ENCODE assay signal across 8 cellular contexts in genomic region chr5:74579215-74579614, GRCh38.
DNase-seq lines count a peak whose midpoint lies in the region; ATAC-seq and TF ChIP-seq lines count a peak whose summit lies in the region.

No MANE protein-coding gene starts in this region.

- H3K4ac ChIP-seq in trophoblast cell (ENCODE audit: low read depth, low read length), result no peak overlapping the region

- no peak overlapping the region for H3K4me2 ChIP-seq in trophoblast cell (ENCODE audit: low read length)

- H3K4me1 Mint-ChIP-seq in nephron progenitor cell, result peaks cover 13% of the 10 kb centered on the region

- H3K36me3 Mint-ChIP-seq in nephron progenitor cell (ENCODE audit: low read depth), result no peaks in the 10 kb centered on the region

- no peak overlapping the region for H3K23ac ChIP-seq in trophoblast cell (ENCODE audit: low read length)

- intact Hi-C loops in prostate gland (cut with DNase I), result no loop called here

- TF ChIP-seq CTCF in nephron progenitor cell (IDR thresholded peaks at IDR 0.05) (no peak), prostate gland (IDR thresholded peaks at IDR 0.05) (no peak)

- no CpG with 5 or more reads among the region's 9 CpGs for WGBS in trophoblast cell (ENCODE audit: extremely low coverage, insufficient coverage, insufficient read length)
- 88% methylated on average over 9 of the region's 9 CpGs for WGBS in prostate gland

- H2AFZ ChIP-seq in trophoblast cell (ENCODE audit: insufficient read depth, low read length, poor library complexity), result no peak overlapping the region

- no peaks in the 10 kb centered on the region for H3K36me3 ChIP-seq in trophoblast cell (ENCODE audit: control insufficient read depth in 1 of 2, insufficient read depth in 2 of 2, low read length in 2 of 2)
- no peaks in the 10 kb centered on the region for H3K36me3 ChIP-seq in prostate gland

- DNase-seq in activated CD8-positive, alpha-beta memory T cell treated with anti-CD3 and anti-CD28 coated beads for 48 hours (ENCODE audit: low read depth in 2 of 3, low spot score in 2 of 3), result peak in 2 of 3 experiments; percentile 20 to 37
- DNase-seq in trophoblast cell, result no peak
- no peak for DNase-seq in dedifferentiated amniotic fluid mesenchymal stem cell (ENCODE audit: extremely low spot score)
- no peak for DNase-seq in nephron progenitor cell
- DNase-seq in Ammon's horn (ENCODE audit: low spot score), result no peak
- DNase-seq in prostate gland (ENCODE audit: low spot score), result no peak

- H3K4me1 ChIP-seq in trophoblast cell (ENCODE audit: control insufficient read depth in 1 of 2, insufficient read depth in 2 of 2, low read length in 2 of 2), result peaks cover 16% of the 10 kb centered on the region in 2 experiments
- no peaks in the 10 kb centered on the region for H3K4me1 ChIP-seq in prostate gland (replicated peaks)

- no peaks in the 10 kb centered on the region for H3K27me3 ChIP-seq in trophoblast cell (ENCODE audit: insufficient read depth, low read length)
- no peaks in the 10 kb centered on the region for H3K27me3 ChIP-seq in prostate gland (replicated peaks; ENCODE audit: insufficient read depth)

- no peak overlapping the region for H3K27ac Mint-ChIP-seq in nephron progenitor cell

- no peak overlapping the region for H4K12ac ChIP-seq in trophoblast cell (ENCODE audit: low read depth, low read length)

- no peak overlapping the region for H2BK5ac ChIP-seq in trophoblast cell (ENCODE audit: low read depth, low read length, poor library complexity)

- H3K9ac ChIP-seq in trophoblast cell (ENCODE audit: low read length), result no peak overlapping the region

- peaks cover 24% of the 10 kb centered on the region for H3K79me1 ChIP-seq in trophoblast cell (ENCODE audit: low read length)

- TF ChIP-seq POLR2A in prostate gland (IDR thresholded peaks at IDR 0.05), result no peak

- no peak overlapping the region for H3K27ac ChIP-seq in trophoblast cell (ENCODE audit: low read depth, low read length)
- no peak overlapping the region for H3K27ac ChIP-seq in prostate gland

- H2BK120ac ChIP-seq in trophoblast cell (ENCODE audit: insufficient read depth, low read length, poor library complexity), result no peak overlapping the region

- no peak overlapping the region for H4K8ac ChIP-seq in trophoblast cell (ENCODE audit: low read depth, low read length)

- H3K18ac ChIP-seq in trophoblast cell (ENCODE audit: low read length), result no peak overlapping the region

- no peaks in the 10 kb centered on the region for H3K79me2 ChIP-seq in trophoblast cell (ENCODE audit: control insufficient read depth, insufficient read depth, low read length, poor library complexity)

- peaks cover 4% of the 10 kb centered on the region for H3K27me3 Mint-ChIP-seq in nephron progenitor cell (ENCODE audit: low read depth, poor library complexity)

- no peak overlapping the region for H4K91ac ChIP-seq in trophoblast cell (ENCODE audit: low read depth, low read length)

- peak overlapping the region; percentile 95 for H2BK12ac ChIP-seq in trophoblast cell (ENCODE audit: low read length)

- H2AK5ac ChIP-seq in trophoblast cell (ENCODE audit: low read length), result no peak overlapping the region

- no peaks in the 10 kb centered on the region for H3K9me3 Mint-ChIP-seq in nephron progenitor cell

- H3K4me3 Mint-ChIP-seq in nephron progenitor cell, result no peak overlapping the region

- no peak overlapping the region for H3K14ac ChIP-seq in trophoblast cell (ENCODE audit: low read length)

- H3K9me3 ChIP-seq in trophoblast cell (ENCODE audit: insufficient read depth, low read depth, low read length) (no peaks in the 10 kb centered on the region), prostate gland (no peaks in the 10 kb centered on the region)

- peak; percentile 67 for ATAC-seq in GM19467 (IDR thresholded peaks at IDR 0.05; ENCODE audit: unreplicated experiment)
- peak; percentile 61 for ATAC-seq in HG03521 (IDR thresholded peaks at IDR 0.05; ENCODE audit: unreplicated experiment)

- no peak overlapping the region for H3K4me3 ChIP-seq in trophoblast cell (ENCODE audit: low read depth, low read length)
- H3K4me3 ChIP-seq in prostate gland, result no peak overlapping the region

Comparison
In these comparisons a context has a peak if more than half of its experiments do, and no peak if none do; other contexts are left out.
1. DNase-seq: peak in activated CD8-positive, alpha-beta memory T cell treated with anti-CD3 and anti-CD28 coated beads for 48 hours (2 of 3); none in trophoblast cell (0 of 2), dedifferentiated amniotic fluid mesenchymal stem cell (single experiment), nephron progenitor cell (single experiment), Ammon's horn (single experiment) and prostate gland (single experiment).